Comparison of ENCODE assay signal across 8 cellular contexts in genomic region chr2:10042301-10043161, GRCh38. TPM values are rescaled to one million over a fixed set of nuclear protein-coding genes. Genes with fewer than 3 reads are reported as not detected.
DNase-seq lines count a peak whose midpoint lies in the region; ATAC-seq and TF ChIP-seq lines count a peak whose summit lies in the region.

No MANE protein-coding gene starts in this region.

- H2AFZ ChIP-seq in neuron (ENCODE audit: low read depth, low read length): peak overlapping the region; percentile 52

- H3K4me1 Mint-ChIP-seq in Caco-2 (ENCODE audit: low read depth, unreplicated experiment) (peaks cover 16% of the 10 kb centered on the region), glutamatergic neuron (ENCODE audit: low read depth, unreplicated experiment) (no peaks in the 10 kb centered on the region)
- H3K4me1 Mint-ChIP-seq in activated naive CD8-positive, alpha-beta T cell treated with anti-CD3 and anti-CD28 coated beads, Interleukin-2, amount 50 U/mL, for 24 hours: peaks cover 15% of the 10 kb centered on the region

- no peaks in the 10 kb centered on the region for H3K9me3 Mint-ChIP-seq in Caco-2 (ENCODE audit: unreplicated experiment)
- H3K9me3 Mint-ChIP-seq in activated naive CD8-positive, alpha-beta T cell treated with anti-CD3 and anti-CD28 coated beads, Interleukin-2, amount 50 U/mL, for 24 hours: no peaks in the 10 kb centered on the region
- peaks cover 13% of the 10 kb centered on the region for H3K9me3 Mint-ChIP-seq in glutamatergic neuron (ENCODE audit: unreplicated experiment)

- peak in 1 of 2 experiments; percentile 22 for TF ChIP-seq CTCF in Caco-2 (IDR thresholded peaks at IDR 0.05; ENCODE audit: insufficient read depth in 1 of 2, low read depth in 1 of 2, low read length in 1 of 2, severe bottlenecking in 1 of 2, unreplicated experiment in 1 of 2)
- TF ChIP-seq CTCF in glutamatergic neuron (IDR thresholded peaks at IDR 0.05; ENCODE audit: partially characterized antibody, unreplicated experiment): no peak
- no peak for TF ChIP-seq CTCF in foreskin keratinocyte (conservative IDR thresholded peaks at IDR 0.05)

- CTCF ChIA-PET in Caco-2 (lab: Charles Lee): interaction anchor here (0.6 to 3.0 kb wide), 5 partner anchors 15 to 366 kb away, joined by 3 to 16 read pairs (median 9); partner anchors contain the start of gene TAF1B

- BruUV-seq in Caco-2 (replicated peaks; lab: Mats Ljungman, UMichigan): TSS peak; percentile 39

- H3K27ac ChIP-seq in aorta (ENCODE audit: low read depth in 1 of 2, low read length in 2 of 2): peak overlapping the region in 1 of 2 donors; percentile 92
- no peak overlapping the region for H3K27ac ChIP-seq in foreskin keratinocyte

- H3K27me3 ChIP-seq in Caco-2 (replicated peaks; ENCODE audit: control insufficient read depth, insufficient read depth, low read length): no peaks in the 10 kb centered on the region
- H3K27me3 ChIP-seq in neuron (ENCODE audit: insufficient read depth, low read length): no peaks in the 10 kb centered on the region
- no peaks in the 10 kb centered on the region for H3K27me3 ChIP-seq in aorta (ENCODE audit: control insufficient read depth in 1 of 2, insufficient read depth in 2 of 2, low read length in 1 of 2)
- peaks cover 13% of the 10 kb centered on the region for H3K27me3 ChIP-seq in foreskin keratinocyte

- H3K27ac Mint-ChIP-seq in Caco-2 (ENCODE audit: unreplicated experiment) (peak overlapping the region; percentile 96), glutamatergic neuron (ENCODE audit: unreplicated experiment) (peak overlapping the region; percentile 77)
- H3K27ac Mint-ChIP-seq in activated naive CD8-positive, alpha-beta T cell treated with anti-CD3 and anti-CD28 coated beads, Interleukin-2, amount 50 U/mL, for 24 hours: peak overlapping the region; percentile 78

- ATAC-seq in activated naive CD8-positive, alpha-beta T cell treated with anti-CD3 and anti-CD28 coated beads, Interleukin-2, amount 50 U/mL, for 24 hours: no peak
- ATAC-seq in aorta (ENCODE audit: low FRiP score) (peak; percentile 45), GM18909 (IDR thresholded peaks at IDR 0.05; ENCODE audit: poor library complexity, unreplicated experiment) (no peak), foreskin keratinocyte (no peak)

- POLR2A ChIA-PET in Caco-2 (lab: Charles Lee): interaction anchor here (0.6 to 1.7 kb wide), 5 partner anchors 15 to 406 kb away, joined by 3 to 15 read pairs (median 7); partner anchors contain the start of genes ODC1 and TAF1B

- intact Hi-C loops in Caco-2 (cut with micrococcal nuclease; ENCODE audit: unreplicated experiment): loop anchor here (2.0 kb wide), 1 partner anchor 412 kb away; the partner anchor contains the start of gene YWHAQ
- intact Hi-C loops in aorta (cut with DNase I): no loop called here

- DNase-seq in Caco-2 (peak; percentile 86 to 87), NCI-H2227 (lab: John Stamatoyannopoulos, UW; ENCODE audit: unreplicated experiment) (peak; percentile 83), glutamatergic neuron (peak; percentile 70), aorta (peak; percentile 92 to 95), foreskin keratinocyte (no peak)
- peak; percentile 46 for DNase-seq in activated naive CD8-positive, alpha-beta T cell treated with anti-CD3 and anti-CD28 coated beads, Interleukin-2, amount 50 U/mL, for 24 hours

- 26 to 27% methylated on average over 54 of the region's 54 CpGs for WGBS in aorta, 2 donors

- H3K4me1 ChIP-seq in Caco-2 (peaks cover 20% of the 10 kb centered on the region), neuron (ENCODE audit: insufficient read depth, low read length) (peaks cover 13% of the 10 kb centered on the region), aorta (ENCODE audit: control insufficient read depth in 1 of 2, insufficient read depth in 2 of 2, low read length in 2 of 2) (no peaks in the 10 kb centered on the region), foreskin keratinocyte (no peaks in the 10 kb centered on the region)

- peak overlapping the region; percentile 39 for H3K4me3 ChIP-seq in Caco-2 (ENCODE audit: low read depth, low read length)
- peak overlapping the region; percentile 63 for H3K4me3 ChIP-seq in neuron (ENCODE audit: low read length)
- H3K4me3 ChIP-seq in aorta (ENCODE audit: low read length in 2 of 2): peak overlapping the region in 1 of 2 donors; percentile 42

- H3K4me3 Mint-ChIP-seq in Caco-2 (ENCODE audit: unreplicated experiment): peak overlapping the region; percentile 95
- H3K4me3 Mint-ChIP-seq in activated naive CD8-positive, alpha-beta T cell treated with anti-CD3 and anti-CD28 coated beads, Interleukin-2, amount 50 U/mL, for 24 hours: peak overlapping the region; percentile 72
- peak overlapping the region; percentile 90 for H3K4me3 Mint-ChIP-seq in glutamatergic neuron (ENCODE audit: unreplicated experiment)

- H3K27me3 Mint-ChIP-seq in Caco-2 (ENCODE audit: insufficient read depth, unreplicated experiment) (no peaks in the 10 kb centered on the region), glutamatergic neuron (ENCODE audit: unreplicated experiment) (peaks cover 10% of the 10 kb centered on the region)
- H3K27me3 Mint-ChIP-seq in activated naive CD8-positive, alpha-beta T cell treated with anti-CD3 and anti-CD28 coated beads, Interleukin-2, amount 50 U/mL, for 24 hours: peaks cover 13% of the 10 kb centered on the region

- H3K36me3 Mint-ChIP-seq in Caco-2 (ENCODE audit: insufficient read depth, unreplicated experiment) (peaks cover 37% of the 10 kb centered on the region), glutamatergic neuron (ENCODE audit: unreplicated experiment) (no peaks in the 10 kb centered on the region)
- no peaks in the 10 kb centered on the region for H3K36me3 Mint-ChIP-seq in activated naive CD8-positive, alpha-beta T cell treated with anti-CD3 and anti-CD28 coated beads, Interleukin-2, amount 50 U/mL, for 24 hours (ENCODE audit: low read depth)

- no peaks in the 10 kb centered on the region for H3K9me3 ChIP-seq in Caco-2
- H3K9me3 ChIP-seq in neuron (ENCODE audit: low read length): no peaks in the 10 kb centered on the region
- H3K9me3 ChIP-seq in aorta (ENCODE audit: control insufficient read depth, low read length): no peaks in the 10 kb centered on the region

- H3K36me3 ChIP-seq in Caco-2 (ENCODE audit: control insufficient read depth, insufficient read depth, low read length): no peaks in the 10 kb centered on the region
- H3K36me3 ChIP-seq in neuron (ENCODE audit: insufficient read depth, low read length): peaks cover 8% of the 10 kb centered on the region
- no peaks in the 10 kb centered on the region for H3K36me3 ChIP-seq in aorta (ENCODE audit: control insufficient read depth in 1 of 2, insufficient read depth in 2 of 2, low read length in 1 of 2)

RNA-seq across cellular contexts. Expression of gene KLF11, which starts 0.8 kb away (rescaled TPM):
- 21.0 and 22.9 TPM in 2 replicates for total RNA-seq in Caco-2 (2022)
- 21.1 TPM for total RNA-seq in glutamatergic neuron (ENCODE audit: unreplicated experiment)
- 10 to 100 TPM; 30.7 to 33.6 TPM for total RNA-seq in aorta
- polyA plus RNA-seq in aorta: 10 to 100 TPM in 1 of 2 donors, 1 to 10 TPM in 1; 7.8 to 10.2 TPM
- total RNA-seq in foreskin keratinocyte: 4.7 and 6.0 TPM in 2 replicates
- polyA plus RNA-seq in foreskin keratinocyte: 1.9 and 2.1 TPM in 2 replicates

RNA-seq across cellular contexts. Expression of gene CYS1, which starts 37.7 kb away (rescaled TPM):
- total RNA-seq in Caco-2 (2022) (0.91 and 1.4 TPM in 2 replicates), glutamatergic neuron (ENCODE audit: unreplicated experiment) (not detected), aorta (10 to 100 TPM; 11.4 to 13.9 TPM), foreskin keratinocyte (0.11 and 0.20 TPM in 2 replicates)
- polyA plus RNA-seq in aorta (10 to 100 TPM; 14.7 to 16.4 TPM), foreskin keratinocyte (0.14 and 0.20 TPM in 2 replicates)

Comparison
In these comparisons a context has a peak if more than half of its experiments do, and no peak if none do; other contexts are left out.
1. DNase-seq: peak in Caco-2 (2 of 2), NCI-H2227 (single experiment), activated naive CD8-positive, alpha-beta T cell treated with anti-CD3 and anti-CD28 coated beads, Interleukin-2, amount 50 U/mL, for 24 hours (single experiment), glutamatergic neuron (single experiment) and aorta (2 of 2); none in foreskin keratinocyte (0 of 2).
2. Peak in every context shown above with its lines, with median percentiles within 50 percentile points of each other: H3K27ac Mint-ChIP-seq and H3K4me3 Mint-ChIP-seq.